Comparison of ENCODE assay signal across 17 cellular contexts in genomic region chr7:44277851-44278250, GRCh38. TPM values are rescaled to one million over a fixed set of nuclear protein-coding genes. Genes with fewer than 3 reads are reported as not detected.
DNase-seq lines count a peak whose midpoint lies in the region; ATAC-seq and TF ChIP-seq lines count a peak whose summit lies in the region.
"Had no signal": no experiment of that assay in that cellular context is flagged by ENCODE, and none has a peak within 500 bp of the region (broad histone marks: within the 10 kb centered on the region; RNA-seq: fewer than 3 reads in every experiment).

No MANE protein-coding gene starts in this region.

- H4K20me1 ChIP-seq in smooth muscle cell (ENCODE audit: low read depth), result no peaks in the 10 kb centered on the region

- H3K4me3 ChIP-seq in smooth muscle cell, result no peak overlapping the region
- H3K4me3 ChIP-seq: skin epidermis, thoracic aorta had no signal

- no peak overlapping the region for H3K9ac ChIP-seq in smooth muscle cell (ENCODE audit: low read depth)

- peaks cover 14% of the 10 kb centered on the region for H3K4me1 ChIP-seq in smooth muscle cell (ENCODE audit: low read depth)
- H3K4me1 ChIP-seq: foreskin keratinocyte had no signal

- DNase-seq in NCI-H1694 treated with DMSO at 0.1 percent for 48 hours (lab: John Stamatoyannopoulos, UW) (peak; percentile 32), NCI-H1694 (lab: John Stamatoyannopoulos, UW) (no peak), SHP77 treated with DMSO at 0.1 percent for 48 hours (lab: John Stamatoyannopoulos, UW) (peak; percentile 8), Right ventricle myocardium inferior (ENCODE audit: missing footprints) (peak; percentile 89), renal cortical epithelial cell (ENCODE audit: low read depth) (peak; percentile 6), GM19240 (ENCODE audit: insufficient read length, low spot score) (no peak), smooth muscle cell (lab: John Stamatoyannopoulos, UW; ENCODE audit: unreplicated experiment) (no peak)
- DNase-seq in stimulated activated CD4-positive, alpha-beta T cell treated with anti-CD3 and anti-CD28 coated beads, Interleukin-2, amount 100 ng/mL, for 24 hours, result no peak
- DNase-seq: 8988T; activated CD4-positive, alpha-beta T cell treated with anti-CD3 and anti-CD28 coated beads, Interleukin-2, amount 50 U/mL, for 48 hours; activated naive CD4-positive, alpha-beta T cell treated with anti-CD3 and anti-CD28 coated beads for 36 hours; foreskin keratinocyte; naive B cell; NCI-H2227 treated with DMSO at 0.1 percent for 48 hours had no signal

- ATAC-seq in Right ventricle myocardium inferior, result peak; percentile 69
- ATAC-seq: foreskin keratinocyte, Panc1 had no signal

- TF ChIP-seq CTCF in smooth muscle cell (IDR thresholded peaks at IDR 0.05; ENCODE audit: borderline replicate concordance, insufficient read depth, poor library complexity, severe bottlenecking), result no peak

- no peaks in the 10 kb centered on the region for H3K27me3 ChIP-seq in smooth muscle cell (ENCODE audit: low read depth)
- H3K27me3 ChIP-seq: foreskin keratinocyte had no signal

- H3K79me2 ChIP-seq in smooth muscle cell (ENCODE audit: low read depth), result no peaks in the 10 kb centered on the region

- WGBS in smooth muscle cell (ENCODE audit: low lambda C conversion rate), result 71% methylated on average over 8 of the region's 8 CpGs

- H3K9me3 ChIP-seq in smooth muscle cell (replicated peaks; ENCODE audit: low read depth), result no peaks in the 10 kb centered on the region
- H3K9me3 ChIP-seq: thoracic aorta had no signal

- intact Hi-C loops in Right ventricle myocardium inferior (cut with DNase I), result no loop called here

- no peaks in the 10 kb centered on the region for H3F3A ChIP-seq in smooth muscle cell (ENCODE audit: low read depth)

- H3K4me2 ChIP-seq in smooth muscle cell, result no peak overlapping the region

- no peak overlapping the region for H2AFZ ChIP-seq in smooth muscle cell (ENCODE audit: low read depth)

- H3K27ac ChIP-seq in smooth muscle cell (ENCODE audit: low read depth), result no peak overlapping the region
- H3K27ac ChIP-seq: foreskin keratinocyte, skin epidermis, thoracic aorta had no signal

- no peaks in the 10 kb centered on the region for H3K36me3 ChIP-seq in smooth muscle cell (ENCODE audit: low read depth)
- H3K36me3 ChIP-seq: thoracic aorta had no signal

RNA-seq across cellular contexts. Expression of gene CAMK2B, which starts 47.5 kb away (rescaled TPM):
- total RNA-seq in Right ventricle myocardium inferior (95.4 TPM), renal cortical epithelial cell (0.20 and 1.6 TPM in 2 replicates), smooth muscle cell (not detected in 2 replicates)
- polyA plus RNA-seq in smooth muscle cell, result not detected in 2 replicates

Comparison
In these comparisons a context has a peak if more than half of its experiments do, and no peak if none do; other contexts are left out.
1. DNase-seq: peak in NCI-H1694 treated with DMSO at 0.1 percent for 48 hours (single experiment), SHP77 treated with DMSO at 0.1 percent for 48 hours (single experiment), Right ventricle myocardium inferior (single experiment) and renal cortical epithelial cell (single experiment); none in NCI-H1694 (single experiment), stimulated activated CD4-positive, alpha-beta T cell treated with anti-CD3 and anti-CD28 coated beads, Interleukin-2, amount 100 ng/mL, for 24 hours (0 of 2), GM19240 (single experiment) and smooth muscle cell (single experiment).
2. RNA of gene CAMK2B, which starts 47.5 kb away (total RNA-seq): 95.4 TPM in Right ventricle myocardium inferior (single experiment); 0.20 to 1.6 TPM in renal cortical epithelial cell and not detected in smooth muscle cell; every median in the first group is over 10 times any median in the second.